25 cellular contexts compared by ENCODE assay signal in genomic region chr7:69166979-69167516, GRCh38.
DNase-seq lines count a peak whose midpoint lies in the region; ATAC-seq and TF ChIP-seq lines count a peak whose summit lies in the region.
"Had no signal": no experiment of that assay in that cellular context is flagged by ENCODE, and none has a peak within 500 bp of the region (broad histone marks: within the 10 kb centered on the region; RNA-seq: fewer than 3 reads in every experiment).

No MANE protein-coding gene starts in this region.

- no peaks in the 10 kb centered on the region for H3K79me2 ChIP-seq in GM23338 (replicated peaks; ENCODE audit: insufficient read depth)

- H3K4me3 ChIP-seq in GM23338 (no peak overlapping the region), SJCRH30 (no peak overlapping the region)
- H3K4me3 ChIP-seq in CD8-positive, alpha-beta T cell (ENCODE audit: low read depth, low read length), result no peak overlapping the region
- H3K4me3 ChIP-seq: dorsolateral prefrontal cortex, PC-9, smooth muscle cell, testis had no signal

- no peaks in the 10 kb centered on the region for H3K9me2 ChIP-seq in GM23338 (ENCODE audit: insufficient read depth)

- POLR2A ChIA-PET in CD8-positive, alpha-beta T cell (lab: Charles Lee), result no interaction called here

- no peak overlapping the region for H2AFZ ChIP-seq in GM23338
- H2AFZ ChIP-seq: PC-9 had no signal

- no peaks in the 10 kb centered on the region for H3K4me1 Mint-ChIP-seq in GM23338
- H3K4me1 Mint-ChIP-seq in CD8-positive, alpha-beta T cell (ENCODE audit: low read depth), result no peaks in the 10 kb centered on the region
- H3K4me1 Mint-ChIP-seq: activated CD8-positive, alpha-beta memory T cell treated with anti-CD3 and anti-CD28 coated beads, Interleukin-2, amount 10 ng/mL, durations not matched to agents 7 days and 5 days; central memory CD8-positive, alpha-beta T cell; stimulated activated memory B cell treated with anti-CD40 and anti-IgM and Interleukin-4, amounts not matched to agents 10 μg/mL and 1 μg/mL and 100 μg/mL, for 72 hours; T-cell had no signal

- H3K4me1 ChIP-seq in GM23338 (ENCODE audit: insufficient read depth) (no peaks in the 10 kb centered on the region), SJCRH30 (no peaks in the 10 kb centered on the region)
- H3K4me1 ChIP-seq in CD8-positive, alpha-beta T cell (ENCODE audit: insufficient read depth, low read length), result no peaks in the 10 kb centered on the region
- H3K4me1 ChIP-seq: testis had no signal

- CTCF ChIA-PET in CD8-positive, alpha-beta T cell (lab: Charles Lee), result no interaction called here

- H3K4me2 ChIP-seq in GM23338, result no peak overlapping the region
- H3K4me2 ChIP-seq: PC-9, smooth muscle cell had no signal

- no peaks in the 10 kb centered on the region for H3K27me3 ChIP-seq in GM23338 (ENCODE audit: insufficient read depth)
- H3K27me3 ChIP-seq in SJCRH30, result no peaks in the 10 kb centered on the region
- no peaks in the 10 kb centered on the region for H3K27me3 ChIP-seq in CD8-positive, alpha-beta T cell (ENCODE audit: insufficient read depth, low read length)
- H3K27me3 ChIP-seq: dorsolateral prefrontal cortex, testis had no signal

- ATAC-seq in GM23338 (no peak), HG02870 (IDR thresholded peaks at IDR 0.05; ENCODE audit: unreplicated experiment) (no peak), HG03565 (IDR thresholded peaks at IDR 0.05; ENCODE audit: unreplicated experiment) (no peak)
- ATAC-seq in CD8-positive, alpha-beta T cell, result no peak
- ATAC-seq: activated CD8-positive, alpha-beta memory T cell treated with anti-CD3 and anti-CD28 coated beads, Interleukin-2, amount 10 ng/mL, durations not matched to agents 7 days and 5 days; activated naive CD4-positive, alpha-beta T cell treated with anti-CD3 and anti-CD28 coated beads, Interleukin-2, amount 50 U/mL, for 72 hours; naive thymus-derived CD4-positive, alpha-beta T cell; stimulated activated memory B cell treated with anti-CD40 and anti-IgM and Interleukin-4, amounts not matched to agents 10 μg/mL and 1 μg/mL and 100 μg/mL, for 72 hours; T-cell had no signal

- peaks cover 34% of the 10 kb centered on the region for H3K36me3 Mint-ChIP-seq in GM23338 (ENCODE audit: low read depth)
- no peaks in the 10 kb centered on the region for H3K36me3 Mint-ChIP-seq in CD8-positive, alpha-beta T cell
- H3K36me3 Mint-ChIP-seq: activated CD8-positive, alpha-beta memory T cell treated with anti-CD3 and anti-CD28 coated beads, Interleukin-2, amount 10 ng/mL, durations not matched to agents 7 days and 5 days; activated naive CD4-positive, alpha-beta T cell treated with anti-CD3 and anti-CD28 coated beads, Interleukin-2, amount 50 U/mL, for 72 hours; naive thymus-derived CD4-positive, alpha-beta T cell; stimulated activated memory B cell treated with anti-CD40 and anti-IgM and Interleukin-4, amounts not matched to agents 10 μg/mL and 1 μg/mL and 100 μg/mL, for 72 hours; T-cell had no signal

- no peak overlapping the region for H3K4me3 Mint-ChIP-seq in GM23338
- no peak overlapping the region for H3K4me3 Mint-ChIP-seq in CD8-positive, alpha-beta T cell
- H3K4me3 Mint-ChIP-seq: activated CD8-positive, alpha-beta memory T cell treated with anti-CD3 and anti-CD28 coated beads, Interleukin-2, amount 10 ng/mL, durations not matched to agents 7 days and 5 days; activated T-helper 1 cell treated with anti-CD3 and anti-CD28 coated beads, Interleukin-12 subunit alpha, Interleukin-12 subunit beta, Interleukin-2, Interleukin-4 antibody, amounts not matched to agents 30 ng/mL and 10 ng/mL and 1 ng/mL, durations not matched to agents 14 hours and 24 hours and 36 hours; central memory CD8-positive, alpha-beta T cell; naive thymus-derived CD4-positive, alpha-beta T cell; stimulated activated memory B cell treated with anti-CD40 and anti-IgM and Interleukin-4, amounts not matched to agents 10 μg/mL and 1 μg/mL and 100 μg/mL, for 72 hours; T-cell had no signal

- H3K9me3 ChIP-seq in SJCRH30 (replicated peaks), result no peaks in the 10 kb centered on the region
- H3K9me3 ChIP-seq in CD8-positive, alpha-beta T cell (ENCODE audit: low read length), result no peaks in the 10 kb centered on the region
- H3K9me3 ChIP-seq: testis had no signal

- no peaks in the 10 kb centered on the region for H4K20me1 ChIP-seq in GM23338 (replicated peaks; ENCODE audit: insufficient read depth)

- H3K36me3 ChIP-seq in GM23338 (ENCODE audit: insufficient read depth) (no peaks in the 10 kb centered on the region), SJCRH30 (no peaks in the 10 kb centered on the region)
- H3K36me3 ChIP-seq in CD8-positive, alpha-beta T cell (ENCODE audit: insufficient read depth, low read length), result no peaks in the 10 kb centered on the region

- no peak for TF ChIP-seq CTCF in GM23338 (conservative IDR thresholded peaks at IDR 0.05; ENCODE audit: low read depth in 2 of 2)
- no peak for TF ChIP-seq CTCF in CD8-positive, alpha-beta T cell (IDR thresholded peaks at IDR 0.05)

- intact Hi-C loops in CD8-positive, alpha-beta T cell (cut with DNase I, micrococcal nuclease), result no loop called here

- H3K27me3 Mint-ChIP-seq in GM23338 (ENCODE audit: insufficient read depth, low read depth, poor library complexity), result peaks cover 3% of the 10 kb centered on the region
- H3K27me3 Mint-ChIP-seq in CD8-positive, alpha-beta T cell (ENCODE audit: low read depth), result no peaks in the 10 kb centered on the region
- H3K27me3 Mint-ChIP-seq: activated CD8-positive, alpha-beta memory T cell treated with anti-CD3 and anti-CD28 coated beads, Interleukin-2, amount 10 ng/mL, durations not matched to agents 7 days and 5 days; central memory CD8-positive, alpha-beta T cell; stimulated activated memory B cell treated with anti-CD40 and anti-IgM and Interleukin-4, amounts not matched to agents 10 μg/mL and 1 μg/mL and 100 μg/mL, for 72 hours; T-cell had no signal

- H3K9me3 Mint-ChIP-seq in GM23338, result peaks cover 96% of the 10 kb centered on the region
- H3K9me3 Mint-ChIP-seq in CD8-positive, alpha-beta T cell, result no peaks in the 10 kb centered on the region
- H3K9me3 Mint-ChIP-seq: central memory CD8-positive, alpha-beta T cell; stimulated activated memory B cell treated with anti-CD40 and anti-IgM and Interleukin-4, amounts not matched to agents 10 μg/mL and 1 μg/mL and 100 μg/mL, for 72 hours had no signal

- no peak overlapping the region for H3K27ac Mint-ChIP-seq in GM23338
- no peak overlapping the region for H3K27ac Mint-ChIP-seq in CD8-positive, alpha-beta T cell
- H3K27ac Mint-ChIP-seq: activated CD8-positive, alpha-beta memory T cell treated with anti-CD3 and anti-CD28 coated beads, Interleukin-2, amount 10 ng/mL, durations not matched to agents 7 days and 5 days; activated naive CD4-positive, alpha-beta T cell treated with anti-CD3 and anti-CD28 coated beads, Interleukin-2, amount 50 U/mL, for 72 hours; activated T-helper 1 cell treated with anti-CD3 and anti-CD28 coated beads, Interleukin-12 subunit alpha, Interleukin-12 subunit beta, Interleukin-2, Interleukin-4 antibody, amounts not matched to agents 30 ng/mL and 10 ng/mL and 1 ng/mL, durations not matched to agents 14 hours and 24 hours and 36 hours; naive thymus-derived CD4-positive, alpha-beta T cell; stimulated activated memory B cell treated with anti-CD40 and anti-IgM and Interleukin-4, amounts not matched to agents 10 μg/mL and 1 μg/mL and 100 μg/mL, for 72 hours; T-cell had no signal

- H3F3A ChIP-seq in GM23338 (replicated peaks; ENCODE audit: low read depth), result no peaks in the 10 kb centered on the region

- DNase-seq in GM23338 (ENCODE audit: low spot score) (peak; percentile 1), NCI-H1436 treated with DMSO at 0.1 percent for 48 hours (lab: John Stamatoyannopoulos, UW) (peak; percentile 36), NCI-H2171 (lab: John Stamatoyannopoulos, UW) (peak; percentile 81), SJCRH30 (peak; percentile 16 to 53), iPS-NIHi11 (ENCODE audit: low spot score) (no peak)
- DNase-seq in CD8-positive, alpha-beta T cell, result no peak
- DNase-seq: activated CD4-positive, alpha-beta T cell treated with anti-CD3 and anti-CD28 coated beads for 4 hours; activated CD8-positive, alpha-beta memory T cell treated with anti-CD3 and anti-CD28 coated beads, Interleukin-2, amount 10 ng/mL, durations not matched to agents 7 days and 5 days; dorsolateral prefrontal cortex; GF-D8; head of caudate nucleus; Karpas-422; naive thymus-derived CD4-positive, alpha-beta T cell; PC-9; SHP77 treated with DMSO at 0.1 percent for 48 hours; T-cell; testis had no signal

- H3K27ac ChIP-seq in GM23338 (ENCODE audit: low read depth) (no peak overlapping the region), SJCRH30 (no peak overlapping the region)
- H3K27ac ChIP-seq in CD8-positive, alpha-beta T cell (ENCODE audit: low read depth, low read length), result no peak overlapping the region
- H3K27ac ChIP-seq: C4-2B, dorsolateral prefrontal cortex, PC-9, testis had no signal

TF ChIP-seq in GM23338, 12 proteins besides CTCF, POLR2A, EP300 and RAD21 (continues in another document):
- TF ChIP-seq EZH2phosphoT487 (IDR thresholded peaks at IDR 0.05; ENCODE audit: unreplicated experiment) (no peak), JUNB (IDR thresholded peaks at IDR 0.05; ENCODE audit: unreplicated experiment) (no peak), NANOG (IDR thresholded peaks at IDR 0.05; ENCODE audit: borderline replicate concordance) (no peak)

Comparison
In these comparisons a context has a peak if more than half of its experiments do, and no peak if none do; other contexts are left out.
1. DNase-seq: peak in GM23338 (single experiment), NCI-H1436 treated with DMSO at 0.1 percent for 48 hours (single experiment), NCI-H2171 (single experiment) and SJCRH30 (2 of 2); none in iPS-NIHi11 (single experiment) and CD8-positive, alpha-beta T cell (0 of 7).